ENCODE assay signal across 13 cellular contexts in genomic region chr6:16805190-16805860, GRCh38. TPM values are rescaled to one million over a fixed set of nuclear protein-coding genes. Genes with fewer than 3 reads are reported as not detected.
DNase-seq lines count a peak whose midpoint lies in the region; ATAC-seq and TF ChIP-seq lines count a peak whose summit lies in the region.
"Had no signal": no experiment of that assay in that cellular context is flagged by ENCODE, and none has a peak within 500 bp of the region (broad histone marks: within the 10 kb centered on the region; RNA-seq: fewer than 3 reads in every experiment).

No MANE protein-coding gene starts in this region.

- no peak for ATAC-seq in GM21786 (IDR thresholded peaks at IDR 0.05; ENCODE audit: unreplicated experiment)
- ATAC-seq: effector memory CD8-positive, alpha-beta T cell; natural killer cell had no signal

- H3K27me3 ChIP-seq in esophagus muscularis mucosa (no peaks in the 10 kb centered on the region), neuronal stem cell (ENCODE audit: control insufficient read depth in 3 of 3, insufficient read depth in 3 of 3, low read depth in 1 of 3, low read length in 3 of 3) (peaks cover 0 to 13% (median 7%) of the 10 kb centered on the region in 3 experiments)

- H2BK15ac ChIP-seq in neuronal stem cell (ENCODE audit: low read length) = no peak overlapping the region

- no peak for DNase-seq in HEK293T (ENCODE audit: extremely low spot score)
- DNase-seq in NCI-H82 (lab: John Stamatoyannopoulos, UW) = peak; percentile 85
- DNase-seq in esophagus muscularis mucosa (ENCODE audit: extremely low spot score) = no peak
- no peak for DNase-seq in neuronal stem cell (ENCODE audit: low spot score)
- no peak for DNase-seq in D341Med (ENCODE audit: low spot score)
- DNase-seq in NCI-H1694 treated with DMSO at 0.1 percent for 48 hours (lab: John Stamatoyannopoulos, UW) = no peak
- DNase-seq in stimulated activated CD4-positive, alpha-beta T cell treated with anti-CD3 and anti-CD28 coated beads, Interleukin-15, amount 100 ng/mL, for 24 hours = no peak
- DNase-seq: activated CD4-positive, alpha-beta T cell treated with anti-CD3 and anti-CD28 coated beads, Interleukin-2, amount 50 U/mL, for 4 hours; DMS153; effector memory CD8-positive, alpha-beta T cell; natural killer cell; NCI-H2227 treated with DMSO at 0.1 percent for 48 hours had no signal

- H3K4me3 ChIP-seq in esophagus muscularis mucosa = no peak overlapping the region
- no peak overlapping the region for H3K4me3 ChIP-seq in neuronal stem cell (ENCODE audit: low read length in 2 of 2)

- POLR2A ChIA-PET in HEK293T (lab: Yijun Ruan, JAX) = no interaction called here

- intact Hi-C loops in esophagus muscularis mucosa (cut with DNase I) = loop anchor here (10.0 kb wide), 2 partner anchors 159 to 279 kb away; no protein-coding TSS in a partner anchor

- H3K9ac ChIP-seq in neuronal stem cell (ENCODE audit: low read depth, low read length, poor library complexity) = no peak overlapping the region

- H3K36me3 ChIP-seq in esophagus muscularis mucosa (no peaks in the 10 kb centered on the region), neuronal stem cell (replicated peaks in 1 of 2; ENCODE audit: control insufficient read depth in 2 of 2, insufficient read depth in 2 of 2, low read length in 2 of 2) (no peaks in the 10 kb centered on the region)

- H3K18ac ChIP-seq in neuronal stem cell (ENCODE audit: low read length) = no peak overlapping the region

- no peak overlapping the region for H3K14ac ChIP-seq in neuronal stem cell (ENCODE audit: low read length)

- no peak overlapping the region for H3K4ac ChIP-seq in neuronal stem cell (ENCODE audit: low read length)

- H2BK5ac ChIP-seq in neuronal stem cell (ENCODE audit: low read length) = no peak overlapping the region

- H3K4me1 ChIP-seq in esophagus muscularis mucosa = peaks cover 41 to 52% (median 48%) of the 10 kb centered on the region in 4 donors
- peaks cover 7 to 14% of the 10 kb centered on the region in 2 donors for H3K4me1 ChIP-seq in neuronal stem cell (ENCODE audit: control insufficient read depth in 2 of 2, insufficient read depth in 1 of 2, low read depth in 1 of 2, low read length in 2 of 2)

- H2BK120ac ChIP-seq in neuronal stem cell (ENCODE audit: low read depth, low read length) = no peak overlapping the region

- no peak overlapping the region for H3K4me2 ChIP-seq in neuronal stem cell (ENCODE audit: insufficient read depth, low read length, poor library complexity, severe bottlenecking)

- H3K9me3 ChIP-seq in esophagus muscularis mucosa (no peaks in the 10 kb centered on the region), neuronal stem cell (replicated peaks in 1 of 2; ENCODE audit: control insufficient read depth in 2 of 2, insufficient read depth in 1 of 2, low read depth in 1 of 2, low read length in 2 of 2) (no peaks in the 10 kb centered on the region)

- no peak overlapping the region for H4K8ac ChIP-seq in neuronal stem cell (ENCODE audit: low read depth, low read length)

- TF ChIP-seq CTCF in esophagus muscularis mucosa (IDR thresholded peaks at IDR 0.05) = no peak

- H2AFZ ChIP-seq in neuronal stem cell (ENCODE audit: low read length) = peak overlapping the region; percentile 69

- no peak overlapping the region for H2BK12ac ChIP-seq in neuronal stem cell (ENCODE audit: low read length)

- no peak for TF ChIP-seq EP300 in esophagus muscularis mucosa (IDR thresholded peaks at IDR 0.05)

- no peak overlapping the region for H2AK5ac ChIP-seq in neuronal stem cell (ENCODE audit: low read depth, low read length)

- no peak overlapping the region for H3K23ac ChIP-seq in neuronal stem cell (ENCODE audit: low read depth, low read length, poor library complexity)

- 45% methylated on average over 4 of the region's 5 CpGs for WGBS in esophagus muscularis mucosa
- no CpG with 5 or more reads among the region's 5 CpGs for WGBS in neuronal stem cell (ENCODE audit: extremely low coverage in 2 of 2, insufficient read length in 2 of 2, insufficient replicate concordance in 1 of 2), 2 donors

- no peaks in the 10 kb centered on the region for H3K79me1 ChIP-seq in neuronal stem cell (ENCODE audit: low read depth, low read length)

- H4K91ac ChIP-seq in neuronal stem cell (ENCODE audit: low read depth, low read length, poor library complexity) = no peak overlapping the region

- CTCF ChIA-PET in HEK293T (lab: Yijun Ruan, JAX) = interaction anchor here (0.7 to 1.4 kb wide), 7 partner anchors 12 to 109 kb away, joined by 3 read pairs; no protein-coding TSS in a partner anchor

- TF ChIP-seq POLR2A in esophagus muscularis mucosa (IDR thresholded peaks at IDR 0.05; ENCODE audit: low read depth) = no peak

- H3K27ac ChIP-seq in esophagus muscularis mucosa (replicated peaks in 1 of 4) = peak overlapping the region; percentile 8 to 77 (median 74)
- H3K27ac ChIP-seq in neuronal stem cell (replicated peaks; ENCODE audit: low read length) = no peak overlapping the region

TF ChIP-seq in HEK293T, 16 proteins besides CTCF, POLR2A, EP300 and RAD21:
- TF ChIP-seq PKNOX1 (IDR thresholded peaks at IDR 0.05) (peak; percentile 94), HDGF (IDR thresholded peaks at IDR 0.05; ENCODE audit: borderline replicate concordance) (no peak), SP1 (IDR thresholded peaks at IDR 0.05) (no peak), FOXM1 (IDR thresholded peaks at IDR 0.05; ENCODE audit: borderline replicate concordance) (no peak), TARDBP (IDR thresholded peaks at IDR 0.05) (no peak), FOXA1 (IDR thresholded peaks at IDR 0.05) (no peak)

RNA-seq across cellular contexts. Expression of gene ATXN1, which starts 44.1 kb away (rescaled TPM):
- total RNA-seq in esophagus muscularis mucosa = 10 to 100 TPM; 42.4 to 74.9 (median 52.1) TPM
- 1.3 TPM for polyA plus RNA-seq in neuronal stem cell (2013, experiment 1 of 2)
- 1.9 TPM for polyA plus RNA-seq in neuronal stem cell (2013, experiment 2 of 2)
